8 cellular contexts compared by ENCODE assay signal in the genomic region with DNA sequence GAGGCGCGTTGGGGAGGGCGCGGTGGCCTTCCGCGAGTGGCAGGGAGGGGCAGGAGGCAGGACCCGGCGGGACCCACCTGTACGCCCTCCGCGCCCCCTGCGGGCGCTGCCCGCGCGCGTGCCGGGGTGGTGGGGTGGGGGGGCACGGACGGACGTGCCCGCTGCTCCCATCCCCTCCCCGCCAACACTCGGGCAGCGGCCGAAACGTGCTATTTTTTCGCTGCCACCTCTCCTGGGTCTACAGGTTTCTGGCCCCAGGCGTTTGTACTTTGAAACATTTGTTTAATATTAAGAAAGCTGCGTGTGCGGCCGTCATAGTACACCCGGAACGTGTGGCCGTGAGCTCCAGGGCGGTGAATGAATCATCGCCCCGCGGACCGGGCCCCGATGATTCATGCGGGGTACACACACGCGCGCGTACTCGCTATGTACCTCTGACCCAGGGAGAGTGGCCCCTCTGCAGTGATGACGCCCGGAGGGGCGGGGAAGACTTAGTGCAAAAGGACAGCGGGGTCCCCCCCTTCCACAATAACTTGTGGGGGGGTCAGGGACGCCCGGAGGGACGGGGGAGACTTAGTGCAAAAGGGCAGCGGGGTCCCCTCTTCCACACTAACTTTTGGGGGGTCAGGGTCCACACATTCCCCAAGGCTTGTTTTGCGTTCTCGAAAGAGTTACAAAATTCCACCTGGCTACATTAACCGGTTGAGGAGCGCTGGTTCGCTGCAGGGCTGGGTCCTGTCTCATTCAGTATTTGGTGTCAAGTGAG. TPM values are rescaled to one million over a fixed set of nuclear protein-coding genes. Genes with fewer than 3 reads are reported as not detected.
DNase-seq lines count a peak whose midpoint lies in the region; ATAC-seq and TF ChIP-seq lines count a peak whose summit lies in the region.

No MANE protein-coding gene starts in this region.

- peaks cover 0 to 13% (median 6%) of the 10 kb centered on the region in 3 donors for H3K9me3 Mint-ChIP-seq in T-cell

- H3K27ac ChIP-seq in 22Rv1 (peak overlapping the region; percentile 58), psoas muscle (peak overlapping the region; percentile 99), urinary bladder (ENCODE audit: low read depth) (peak overlapping the region; percentile 99)

- peak overlapping the region; percentile 93 to 94 for H3K27ac Mint-ChIP-seq in T-cell

- peak overlapping the region; percentile 87 to 91 (median 90) for H3K4me3 Mint-ChIP-seq in T-cell

- H3K4me1 ChIP-seq in psoas muscle (peaks cover 31% of the 10 kb centered on the region), urinary bladder (ENCODE audit: insufficient read depth) (no peaks in the 10 kb centered on the region)

- POLR2A ChIA-PET in T-cell (lab: Charles Lee): interaction anchor here (0.5 to 2.6 kb wide), 24 partner anchors 8 to 1862 kb away, joined by 3 to 11 read pairs (median 4); a partner anchor contains a TSS

- H3K27me3 ChIP-seq in psoas muscle (ENCODE audit: insufficient read depth in 3 of 3, low read length in 2 of 3): no peaks in the 10 kb centered on the region

- peak overlapping the region; percentile 98 for H3K4me3 ChIP-seq in psoas muscle
- peak overlapping the region; percentile 99 for H3K4me3 ChIP-seq in urinary bladder (ENCODE audit: low read depth, low read length)

- DNase-seq in T-cell: peak in 33 of 34 experiments; percentile 29 to 75 (median 49)
- peak; percentile 75 for DNase-seq in amniotic stem cell (lab: John Stamatoyannopoulos, UW)
- peak; percentile 70 for DNase-seq in left ventricle myocardium superior
- DNase-seq in psoas muscle: peak; percentile 79 to 86

- intact Hi-C loops in left ventricle myocardium superior (cut with micrococcal nuclease): no loop called here
- intact Hi-C loops in psoas muscle (cut with DNase I): loop anchor here (2.0 to 5.0 kb wide), 3 partner anchors 33 to 58 kb away; a partner anchor contains a TSS

- H3K36me3 ChIP-seq in psoas muscle (ENCODE audit: insufficient read depth in 1 of 2, low read depth in 1 of 2) (no peaks in the 10 kb centered on the region), urinary bladder (ENCODE audit: insufficient read depth) (no peaks in the 10 kb centered on the region)

- ATAC-seq in GM19023 (IDR thresholded peaks at IDR 0.05; ENCODE audit: unreplicated experiment) (peak; percentile 42), HG03354 (IDR thresholded peaks at IDR 0.05; ENCODE audit: poor library complexity, severe bottlenecking, unreplicated experiment) (peak; percentile 38), T-cell (replicated peaks in 1 of 4) (peak in 3 of 4 experiments; percentile 26 to 49 (median 47)), left ventricle myocardium superior (peak; percentile 60), psoas muscle (peak; percentile 71 to 84 (median 80))

- WGBS in psoas muscle, 3 donors: 3 to 8% (median 4%) methylated on average over 51 to 60 of the region's 60 CpGs
- WGBS in urinary bladder: 3% methylated on average over 60 of the region's 60 CpGs

- 0 out of 2 replicates have a peak, but pooled peaks have one; percentile 7 for TF ChIP-seq CTCF in 22Rv1 (IDR thresholded peaks at IDR 0.05)
- no peak for TF ChIP-seq CTCF in psoas muscle (IDR thresholded peaks at IDR 0.05)

- no peaks in the 10 kb centered on the region for H3K27me3 Mint-ChIP-seq in T-cell

- H3K4me1 Mint-ChIP-seq in T-cell: peaks cover 55 to 59% (median 59%) of the 10 kb centered on the region in 3 donors

- CTCF ChIA-PET in T-cell (lab: Charles Lee): interaction anchor here (0.6 to 2.8 kb wide), 11 partner anchors 22 to 1128 kb away, joined by 3 to 9 read pairs (median 4); a partner anchor contains a TSS

- peaks cover 13% of the 10 kb centered on the region for H3K36me3 Mint-ChIP-seq in T-cell

- H3K9me3 ChIP-seq in psoas muscle: no peaks in the 10 kb centered on the region

RNA-seq across cellular contexts. Expression of a gene that starts 56.6 kb away (rescaled TPM):
- total RNA-seq in T-cell: 10 to 100 TPM; 48.9 to 73.1 (median 59.4) TPM
- 71.4 TPM for total RNA-seq in left ventricle myocardium superior
- total RNA-seq in psoas muscle: 10 to 100 TPM; 30.3 to 85.2 (median 57.4) TPM
- 100 to 1,000 TPM in 1 of 3 donors, 10 to 100 TPM in 2; 56.5 to 126 (median 57.8) TPM for polyA plus RNA-seq in psoas muscle
- 51.2 TPM for total RNA-seq in urinary bladder
- 20.3 TPM for polyA plus RNA-seq in urinary bladder

Comparison
In these comparisons a context has a peak if more than half of its experiments do, and no peak if none do; other contexts are left out.
1. Peak in every context shown above with its lines: DNase-seq, ATAC-seq, H3K4me3 ChIP-seq and H3K27ac ChIP-seq.